In genomic region chr17:4043862-4044261, GRCh38 we compare ENCODE assay signal across 8 cellular contexts.
DNase-seq lines count a peak whose midpoint lies in the region; ATAC-seq lines count a peak whose summit lies in the region.

No MANE protein-coding gene starts in this region.

- intact Hi-C loops in posterior vena cava (cut with DNase I): no loop called here

- no peak for ATAC-seq in GM18907 (IDR thresholded peaks at IDR 0.05; ENCODE audit: unreplicated experiment)

- DNase-seq in KBM-7 (peak; percentile 6), glomerular visceral epithelial cell (ENCODE audit: extremely low spot score) (peak; percentile 6), posterior vena cava (ENCODE audit: low spot score) (no peak), NCI-H1105 (lab: John Stamatoyannopoulos, UW) (no peak), NCI-H524 (lab: John Stamatoyannopoulos, UW) (no peak)
- peak; percentile 31 to 48 for DNase-seq in activated CD8-positive, alpha-beta memory T cell treated with anti-CD3 and anti-CD28 coated beads for 4 hours (ENCODE audit: low read depth in 2 of 2)
- peak; percentile 39 to 46 for DNase-seq in stimulated activated CD8-positive, alpha-beta memory T cell treated with anti-CD3 and anti-CD28 coated beads, Interleukin-4, amount 100 ng/mL, for 1 hour (ENCODE audit: low read depth in 2 of 2, low spot score in 1 of 2)

- in situ Hi-C loops in KBM-7 (cut with MboI; ENCODE audit: low pct_unique_long_range_greater_than_20kb, low sequenced_read_pairs): no loop called here

Comparison
In these comparisons a context has a peak if more than half of its experiments do, and no peak if none do; other contexts are left out.
1. DNase-seq: peak in KBM-7 (single experiment), activated CD8-positive, alpha-beta memory T cell treated with anti-CD3 and anti-CD28 coated beads for 4 hours (2 of 2), glomerular visceral epithelial cell (single experiment) and stimulated activated CD8-positive, alpha-beta memory T cell treated with anti-CD3 and anti-CD28 coated beads, Interleukin-4, amount 100 ng/mL, for 1 hour (2 of 2); none in posterior vena cava (single experiment), NCI-H1105 (single experiment) and NCI-H524 (0 of 2).